ENCODE assay signal across 13 cellular contexts in the genomic region with DNA sequence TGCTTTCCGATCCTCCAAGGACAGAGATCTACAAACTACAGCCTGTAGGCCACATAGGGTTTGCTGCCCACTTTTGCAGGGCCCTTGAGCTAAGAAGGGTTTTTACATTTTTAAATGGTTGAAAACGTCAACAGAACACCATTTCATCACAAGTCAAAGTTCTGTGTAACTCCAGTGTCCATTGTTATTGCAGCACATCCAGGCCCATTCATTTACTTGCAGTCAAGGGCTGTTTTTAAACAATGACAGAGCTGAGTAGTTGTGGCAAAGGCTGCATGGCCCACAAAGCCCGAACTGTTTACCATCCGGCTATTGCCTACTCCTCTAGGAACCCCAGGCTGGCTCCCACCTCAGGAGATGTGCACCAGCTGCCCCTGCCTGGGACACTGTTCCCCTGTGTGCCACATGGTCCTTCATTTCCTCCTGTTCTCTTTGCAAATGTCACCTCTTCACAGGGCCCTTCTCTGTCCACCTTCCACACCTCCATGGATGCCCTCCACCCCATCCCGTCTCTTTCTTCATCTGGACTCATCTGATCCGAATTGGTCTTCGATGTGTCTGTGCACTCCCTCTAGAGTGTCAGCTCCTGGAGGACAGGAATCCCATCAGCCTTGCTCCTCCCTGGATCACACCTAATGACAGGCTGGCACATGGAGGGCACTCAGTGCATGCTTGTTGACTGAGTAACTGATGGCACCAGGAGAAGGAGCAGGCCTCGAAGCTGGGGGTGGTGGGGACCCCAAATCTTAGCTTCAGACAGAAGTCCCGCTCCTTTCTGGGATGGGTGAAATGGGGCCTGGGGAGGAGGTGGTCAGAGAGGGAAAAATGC.
DNase-seq lines count a peak whose midpoint lies in the region; ATAC-seq and TF ChIP-seq lines count a peak whose summit lies in the region.
"Had no signal": no experiment of that assay in that cellular context is flagged by ENCODE, and none has a peak within 500 bp of the region (broad histone marks: within the 10 kb centered on the region; RNA-seq: fewer than 3 reads in every experiment).

No MANE protein-coding gene starts in this region.

- ATAC-seq in stimulated activated naive B cell treated with anti-CD40 and anti-IgM and Interleukin-4, amounts not matched to agents 10 μg/mL and 1 μg/mL and 100 μg/mL, for 72 hours (replicated peaks): no peak
- no peak for ATAC-seq in HG02763 (IDR thresholded peaks at IDR 0.05; ENCODE audit: unreplicated experiment)
- ATAC-seq: PC-3 had no signal

- no peaks in the 10 kb centered on the region for H3K4me1 ChIP-seq in Peyer's patch
- H3K4me1 ChIP-seq: SJCRH30 had no signal

- no peaks in the 10 kb centered on the region for H3K9me3 ChIP-seq in Peyer's patch
- H3K9me3 ChIP-seq: SJCRH30 had no signal

- peaks cover 2 to 5% of the 10 kb centered on the region in 2 donors for H3K4me1 Mint-ChIP-seq in stimulated activated naive B cell treated with anti-CD40 and anti-IgM and Interleukin-4, amounts not matched to agents 10 μg/mL and 1 μg/mL and 100 μg/mL, for 72 hours

- H3K27me3 ChIP-seq in Peyer's patch: no peaks in the 10 kb centered on the region

- no peak overlapping the region for H3K4me3 Mint-ChIP-seq in stimulated activated naive B cell treated with anti-CD40 and anti-IgM and Interleukin-4, amounts not matched to agents 10 μg/mL and 1 μg/mL and 100 μg/mL, for 72 hours

- peaks cover 3 to 4% of the 10 kb centered on the region in 2 donors for H3K9me3 Mint-ChIP-seq in stimulated activated naive B cell treated with anti-CD40 and anti-IgM and Interleukin-4, amounts not matched to agents 10 μg/mL and 1 μg/mL and 100 μg/mL, for 72 hours

- H3K4me3 ChIP-seq in Peyer's patch: no peak overlapping the region
- no peak overlapping the region for H3K4me3 ChIP-seq in coronary artery
- H3K4me3 ChIP-seq: SJCRH30 had no signal

- no peak for TF ChIP-seq POLR2A in Peyer's patch (IDR thresholded peaks at IDR 0.05)

- no peaks in the 10 kb centered on the region for H3K36me3 ChIP-seq in Peyer's patch
- H3K36me3 ChIP-seq: SJCRH30 had no signal

- H3K27ac Mint-ChIP-seq in stimulated activated naive B cell treated with anti-CD40 and anti-IgM and Interleukin-4, amounts not matched to agents 10 μg/mL and 1 μg/mL and 100 μg/mL, for 72 hours: peak overlapping the region; percentile 76

- TF ChIP-seq CTCF in Peyer's patch (IDR thresholded peaks at IDR 0.05): no peak
- no peak for TF ChIP-seq CTCF in coronary artery (IDR thresholded peaks at IDR 0.05)

- H3K27me3 Mint-ChIP-seq in stimulated activated naive B cell treated with anti-CD40 and anti-IgM and Interleukin-4, amounts not matched to agents 10 μg/mL and 1 μg/mL and 100 μg/mL, for 72 hours: peaks cover 28 to 49% of the 10 kb centered on the region in 2 donors

- DNase-seq in Peyer's patch (peak in 2 of 3 donors; percentile 11 to 30), coronary artery (ENCODE audit: low spot score) (peak; percentile 24), medulla oblongata (ENCODE audit: extremely low spot score) (peak; percentile 38), germinal center (ENCODE audit: low spot score) (no peak)
- no peak for DNase-seq in stimulated activated naive B cell treated with anti-CD40 and anti-IgM and Interleukin-4, amounts not matched to agents 10 μg/mL and 1 μg/mL and 100 μg/mL, for 72 hours
- no peak for DNase-seq in activated CD4-positive, alpha-beta T cell treated with anti-CD3 and anti-CD28 coated beads, Interleukin-2, amount 50 U/mL, for 48 hours
- DNase-seq: NCI-H1105 treated with DMSO at 0.1 percent for 48 hours, NCI-H187 treated with DMSO at 0.1 percent for 48 hours, NCI-H524 had no signal

- H3K36me3 Mint-ChIP-seq in stimulated activated naive B cell treated with anti-CD40 and anti-IgM and Interleukin-4, amounts not matched to agents 10 μg/mL and 1 μg/mL and 100 μg/mL, for 72 hours: peaks cover 0 to 2% of the 10 kb centered on the region in 2 donors

- H3K27ac ChIP-seq in Peyer's patch (no peak overlapping the region), coronary artery (no peak overlapping the region)
- H3K27ac ChIP-seq: RWPE1, SJCRH30 had no signal

Comparison
In these comparisons a context has a peak if more than half of its experiments do, and no peak if none do; other contexts are left out.
1. DNase-seq: peak in Peyer's patch (2 of 3), coronary artery (single experiment) and medulla oblongata (single experiment); none in stimulated activated naive B cell treated with anti-CD40 and anti-IgM and Interleukin-4, amounts not matched to agents 10 μg/mL and 1 μg/mL and 100 μg/mL, for 72 hours (single experiment), activated CD4-positive, alpha-beta T cell treated with anti-CD3 and anti-CD28 coated beads, Interleukin-2, amount 50 U/mL, for 48 hours (0 of 2) and germinal center (single experiment).